ENCODE assay signal across 8 cellular contexts in the genomic region with DNA sequence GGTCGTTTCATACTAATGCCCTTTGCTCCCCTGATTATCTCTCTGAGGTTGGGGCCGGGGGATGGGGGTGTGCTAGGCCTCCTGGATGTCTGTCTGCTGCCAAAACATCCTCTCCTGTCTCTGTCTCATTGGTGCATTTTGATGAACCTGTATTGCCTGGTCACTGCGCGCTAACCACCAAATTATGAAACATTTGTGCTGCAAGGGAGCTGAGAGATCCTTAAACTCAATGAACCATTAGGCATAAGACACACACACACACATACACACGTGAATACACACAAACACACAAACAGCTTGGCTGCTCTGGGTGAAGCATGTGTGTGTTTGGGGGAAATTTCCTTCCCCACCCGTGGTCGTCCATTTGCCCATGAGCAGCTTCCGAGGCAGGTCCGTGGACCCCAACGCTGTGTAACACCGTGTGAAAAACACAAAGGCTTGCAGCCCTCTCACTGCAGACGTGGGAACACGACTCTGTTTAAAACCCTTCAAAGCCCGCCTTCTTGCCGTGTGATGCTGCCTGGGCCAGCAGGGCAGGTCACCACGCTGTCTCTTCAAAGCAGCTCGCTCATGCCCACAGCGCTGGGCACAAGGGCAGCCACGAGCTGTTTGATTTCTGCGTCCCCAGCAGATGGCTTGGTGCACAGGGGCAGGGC.
DNase-seq lines count a peak whose midpoint lies in the region; ATAC-seq and TF ChIP-seq lines count a peak whose summit lies in the region.
"Had no signal": no experiment of that assay in that cellular context is flagged by ENCODE, and none has a peak within 500 bp of the region (broad histone marks: within the 10 kb centered on the region; RNA-seq: fewer than 3 reads in every experiment).

No MANE protein-coding gene starts in this region.

- no peaks in the 10 kb centered on the region for H3K36me3 ChIP-seq in naive thymus-derived CD4-positive, alpha-beta T cell (ENCODE audit: control insufficient read depth in 2 of 3, insufficient read depth in 3 of 3, low read length in 3 of 3)
- H3K36me3 ChIP-seq: cardiac muscle cell had no signal

- POLR2A ChIA-PET in CD4-positive, alpha-beta T cell (lab: Charles Lee) = no interaction called here
- POLR2A ChIA-PET in T-cell (lab: Charles Lee) = no interaction called here
- POLR2A ChIA-PET in naive thymus-derived CD4-positive, alpha-beta T cell (lab: Charles Lee) = no interaction called here

- no peaks in the 10 kb centered on the region for H3K9me3 Mint-ChIP-seq in CD4-positive, alpha-beta T cell
- H3K9me3 Mint-ChIP-seq in T-cell = no peaks in the 10 kb centered on the region
- peaks cover 0 to under 1% (median 0%) of the 10 kb centered on the region in 11 donors for H3K9me3 Mint-ChIP-seq in naive thymus-derived CD4-positive, alpha-beta T cell

- H3K27me3 Mint-ChIP-seq in CD4-positive, alpha-beta T cell = no peaks in the 10 kb centered on the region
- H3K27me3 Mint-ChIP-seq in T-cell = peaks cover 0 to 1% of the 10 kb centered on the region in 2 donors
- H3K27me3 Mint-ChIP-seq in naive thymus-derived CD4-positive, alpha-beta T cell = peaks cover 0 to 8% (median under 1%) of the 10 kb centered on the region in 5 donors

- H3K4me3 ChIP-seq in HL-60 (replicated peaks; ENCODE audit: insufficient read depth, low read length) = peak overlapping the region; percentile 13; the same call in 1 of the 2 replicates
- no peak overlapping the region for H3K4me3 ChIP-seq in naive thymus-derived CD4-positive, alpha-beta T cell (ENCODE audit: low read length)
- H3K4me3 ChIP-seq: cardiac muscle cell had no signal

- H3K9me3 ChIP-seq in CD4-positive, alpha-beta T cell (ENCODE audit: control insufficient read depth, low read length) = no peaks in the 10 kb centered on the region
- no peaks in the 10 kb centered on the region for H3K9me3 ChIP-seq in naive thymus-derived CD4-positive, alpha-beta T cell (ENCODE audit: control insufficient read depth in 2 of 3, low read length in 3 of 3)

- peak overlapping the region; percentile 86 for H3K4me3 Mint-ChIP-seq in CD4-positive, alpha-beta T cell
- peak overlapping the region in 2 of 3 donors; percentile 70 to 75 for H3K4me3 Mint-ChIP-seq in T-cell
- peak overlapping the region; percentile 43 to 85 (median 70) for H3K4me3 Mint-ChIP-seq in naive thymus-derived CD4-positive, alpha-beta T cell

- H3K27ac Mint-ChIP-seq in CD4-positive, alpha-beta T cell = peak overlapping the region; percentile 89
- H3K27ac Mint-ChIP-seq in T-cell = peak overlapping the region; percentile 79 to 82
- peak overlapping the region in 7 of 9 donors; percentile 33 to 87 (median 79) for H3K27ac Mint-ChIP-seq in naive thymus-derived CD4-positive, alpha-beta T cell

- peak overlapping the region; percentile 16 for H3K27ac ChIP-seq in CD4-positive, alpha-beta T cell (ENCODE audit: low read depth, low read length)
- peak overlapping the region; percentile 98 for H3K27ac ChIP-seq in HL-60 (replicated peaks)
- H3K27ac ChIP-seq in naive thymus-derived CD4-positive, alpha-beta T cell (ENCODE audit: low read depth, low read length) = no peak overlapping the region
- H3K27ac ChIP-seq: cardiac muscle cell had no signal

- H3K4me1 ChIP-seq in naive thymus-derived CD4-positive, alpha-beta T cell (ENCODE audit: control insufficient read depth in 2 of 2, insufficient read depth in 2 of 2, low read length in 2 of 2) = peaks cover 46 to 47% of the 10 kb centered on the region in 2 donors

- ATAC-seq in CD4-positive, alpha-beta T cell (ENCODE audit: poor library complexity) = no peak
- no peak for ATAC-seq in T-cell (replicated peaks in 1 of 4)
- ATAC-seq in naive thymus-derived CD4-positive, alpha-beta T cell = peak; percentile 47

- no peak for DNase-seq in CD4-positive, alpha-beta T cell
- DNase-seq in HL-60 (ENCODE audit: low read depth in 1 of 2, low spot score in 1 of 2) (peak; percentile 99), T-cell (peak in 1 of 34 experiments; percentile 25), H4 (ENCODE audit: low spot score) (no peak), hippocampal formation (lab: John Stamatoyannopoulos, UW) (no peak)
- no peak for DNase-seq in naive thymus-derived CD4-positive, alpha-beta T cell
- no peak for DNase-seq in effector CD4-positive, alpha-beta T cell

- intact Hi-C loops in CD4-positive, alpha-beta T cell (cut with DNase I, micrococcal nuclease) = loop anchor here (5.0 to 10.0 kb wide), 4 partner anchors 103 to 1922 kb away; no protein-coding TSS in a partner anchor
- intact Hi-C loops in naive thymus-derived CD4-positive, alpha-beta T cell (cut with micrococcal nuclease) = loop anchor here (5.0 to 10.0 kb wide), 3 partner anchors 80 to 1210 kb away; no protein-coding TSS in a partner anchor

- no peaks in the 10 kb centered on the region for H3K27me3 ChIP-seq in CD4-positive, alpha-beta T cell (ENCODE audit: control insufficient read depth, insufficient read depth, low read length)
- H3K27me3 ChIP-seq in HL-60 (ENCODE audit: insufficient read depth, poor library complexity, severe bottlenecking) = no peaks in the 10 kb centered on the region
- H3K27me3 ChIP-seq in naive thymus-derived CD4-positive, alpha-beta T cell (ENCODE audit: control insufficient read depth in 2 of 2, insufficient read depth in 2 of 2, low read length in 2 of 2) = no peaks in the 10 kb centered on the region

- H3K4me1 Mint-ChIP-seq in CD4-positive, alpha-beta T cell (ENCODE audit: low read depth) = peaks cover 54% of the 10 kb centered on the region
- H3K4me1 Mint-ChIP-seq in T-cell = peaks cover 47 to 54% (median 52%) of the 10 kb centered on the region in 3 donors
- H3K4me1 Mint-ChIP-seq in naive thymus-derived CD4-positive, alpha-beta T cell = peaks cover 42 to 58% (median 57%) of the 10 kb centered on the region in 7 donors

- no peak for TF ChIP-seq CTCF in CD4-positive, alpha-beta T cell (IDR thresholded peaks at IDR 0.05)
- no peak for TF ChIP-seq CTCF in HL-60 (IDR thresholded peaks at IDR 0.05; ENCODE audit: insufficient read depth, low read length)

- CTCF ChIA-PET in CD4-positive, alpha-beta T cell (lab: Charles Lee) = no interaction called here
- CTCF ChIA-PET in T-cell (lab: Charles Lee) = interaction anchor here in 1 of 2 donors (0.5 kb wide), 1 partner anchor 1174 kb away, joined by 3 read pairs; no protein-coding TSS in a partner anchor
- CTCF ChIA-PET in naive thymus-derived CD4-positive, alpha-beta T cell (lab: Charles Lee) = interaction anchor here (0.6 kb wide), 1 partner anchor 37 kb away, joined by 4 read pairs; no protein-coding TSS in a partner anchor

- H3K36me3 Mint-ChIP-seq in CD4-positive, alpha-beta T cell (ENCODE audit: low read depth) = no peaks in the 10 kb centered on the region
- H3K36me3 Mint-ChIP-seq in T-cell = no peaks in the 10 kb centered on the region
- no peaks in the 10 kb centered on the region for H3K36me3 Mint-ChIP-seq in naive thymus-derived CD4-positive, alpha-beta T cell

Comparison
In these comparisons a context has a peak if more than half of its experiments do, and no peak if none do; other contexts are left out.
1. DNase-seq: peak in HL-60 (2 of 2); none in CD4-positive, alpha-beta T cell (0 of 10), naive thymus-derived CD4-positive, alpha-beta T cell (0 of 9), H4 (single experiment), hippocampal formation (0 of 2) and effector CD4-positive, alpha-beta T cell (single experiment).
2. Peak in every context shown above with its lines, with median percentiles within 50 percentile points of each other: H3K27ac Mint-ChIP-seq and H3K4me3 Mint-ChIP-seq.